Comparison of ENCODE assay signal across 11 cellular contexts in genomic region chr11:128336203-128336602, GRCh38.
A peak's percentile ranks its signal among the peaks of the same experiment; 100 is the strongest.
DNase-seq lines count a peak whose midpoint lies in the region; TF ChIP-seq lines count a peak whose summit lies in the region.
"Had no signal": no experiment of that assay in that cellular context is flagged by ENCODE, and none has a peak within 500 bp of the region (broad histone marks: within the 10 kb centered on the region; RNA-seq: fewer than 3 reads in every experiment).

No MANE protein-coding gene starts in this region.

- H3K9ac ChIP-seq in liver (ENCODE audit: low read depth in 1 of 2, low read length in 2 of 2): no peak overlapping the region
- no peak overlapping the region for H3K9ac ChIP-seq in Karpas-422 (ENCODE audit: low read length)

- DNase-seq in DMS53 (lab: John Stamatoyannopoulos, UW) (peak; percentile 30), DMS53 treated with DMSO at 0.1 percent for 48 hours (lab: John Stamatoyannopoulos, UW; ENCODE audit: unreplicated experiment) (no peak), chondrocyte (ENCODE audit: low spot score) (no peak), type B pancreatic cell (ENCODE audit: extremely low spot score, unreplicated experiment) (peak; percentile 73), NCI-H69 (lab: John Stamatoyannopoulos, UW) (no peak), Karpas-422 (no peak)
- no peak for DNase-seq in activated CD4-positive, alpha-beta T cell treated with anti-CD3 and anti-CD28 coated beads for 48 hours
- DNase-seq: central memory CD4-positive, alpha-beta T cell; immature natural killer cell had no signal

- no peaks in the 10 kb centered on the region for H3K36me3 ChIP-seq in liver (ENCODE audit: control insufficient read depth in 4 of 4, insufficient read depth in 3 of 4, low read depth in 1 of 4, low read length in 3 of 4)
- no peaks in the 10 kb centered on the region for H3K36me3 ChIP-seq in Karpas-422 (ENCODE audit: insufficient read depth, low read length)

- WGBS in liver: 71% methylated on average over 6 of the region's 6 CpGs

- peak in 1 of 2 donors; percentile 9 for TF ChIP-seq RAD21 in liver (IDR thresholded peaks at IDR 0.05)

- TF ChIP-seq CTCF in chondrocyte (IDR thresholded peaks at IDR 0.05) (no peak), liver (IDR thresholded peaks at IDR 0.05; ENCODE audit: low read depth, low read length, missing input control) (no peak), type B pancreatic cell (conservative IDR thresholded peaks at IDR 0.05) (no peak)

- peak overlapping the region; percentile 28 for H3K27ac ChIP-seq in liver (ENCODE audit: low read depth in 1 of 2, low read length in 2 of 2)
- H3K27ac ChIP-seq in Karpas-422 (ENCODE audit: low read length): no peak overlapping the region
- H3K27ac ChIP-seq: 22Rv1 had no signal

- H4K20me1 ChIP-seq in Karpas-422 (ENCODE audit: insufficient read depth, low read depth, low read length): no peaks in the 10 kb centered on the region

- H3K4me1 ChIP-seq in liver (ENCODE audit: control insufficient read depth in 4 of 4, insufficient read depth in 4 of 4, low read length in 3 of 4) (peaks cover 0 to 4% (median 0%) of the 10 kb centered on the region in 4 donors), Karpas-422 (ENCODE audit: low read length) (no peaks in the 10 kb centered on the region)

- H3K9me3 ChIP-seq in liver (ENCODE audit: control insufficient read depth in 4 of 4, low read length in 3 of 4) (no peaks in the 10 kb centered on the region), Karpas-422 (ENCODE audit: low read length) (no peaks in the 10 kb centered on the region)

- H3K27ac Mint-ChIP-seq in chondrocyte (ENCODE audit: unreplicated experiment) (peak overlapping the region; percentile 60), type B pancreatic cell (no peak overlapping the region)

- no peaks in the 10 kb centered on the region for H3K36me3 Mint-ChIP-seq in chondrocyte (ENCODE audit: low read depth)
- H3K36me3 Mint-ChIP-seq in type B pancreatic cell: no peaks in the 10 kb centered on the region
- H3K36me3 Mint-ChIP-seq: immature natural killer cell had no signal

- H3K4me3 Mint-ChIP-seq in chondrocyte (ENCODE audit: unreplicated experiment) (no peak overlapping the region), type B pancreatic cell (peak overlapping the region; percentile 8)
- H3K4me3 Mint-ChIP-seq: immature natural killer cell had no signal

- H3K9me2 ChIP-seq in Karpas-422 (replicated peaks; ENCODE audit: insufficient read depth, low read length): no peaks in the 10 kb centered on the region

- H3K4me1 Mint-ChIP-seq in chondrocyte (ENCODE audit: low read depth) (peaks cover 23% of the 10 kb centered on the region), type B pancreatic cell (ENCODE audit: unreplicated experiment) (peaks cover 37% of the 10 kb centered on the region)

- H3K9me3 Mint-ChIP-seq in chondrocyte (ENCODE audit: low read depth) (no peaks in the 10 kb centered on the region), type B pancreatic cell (no peaks in the 10 kb centered on the region)
- H3K9me3 Mint-ChIP-seq: immature natural killer cell had no signal

- H2AFZ ChIP-seq in Karpas-422 (ENCODE audit: low read length): no peak overlapping the region

- H3K27me3 ChIP-seq in liver (ENCODE audit: control insufficient read depth in 4 of 4, insufficient read depth in 4 of 4, low read length in 3 of 4) (no peaks in the 10 kb centered on the region), Karpas-422 (ENCODE audit: low read length) (no peaks in the 10 kb centered on the region)

- H3K27me3 Mint-ChIP-seq in chondrocyte (ENCODE audit: low read depth) (no peaks in the 10 kb centered on the region), type B pancreatic cell (peaks cover 9% of the 10 kb centered on the region)

- H3K79me2 ChIP-seq in Karpas-422 (ENCODE audit: low read length): no peaks in the 10 kb centered on the region

- no peak overlapping the region for H3K4me2 ChIP-seq in Karpas-422 (ENCODE audit: low read depth, low read length, poor library complexity, severe bottlenecking)

- no peak overlapping the region for H3K4me3 ChIP-seq in liver (ENCODE audit: low read depth in 1 of 3, low read length in 3 of 3)
- H3K4me3 ChIP-seq in Karpas-422 (ENCODE audit: low read length): no peak overlapping the region

TF ChIP-seq in liver, 16 proteins besides CTCF, POLR2A, EP300 and RAD21:
- TF ChIP-seq HNF4A (conservative IDR thresholded peaks at IDR 0.05): no peak
- no peak for TF ChIP-seq RXRA (IDR thresholded peaks at IDR 0.05)
- TF ChIP-seq NR2F2 (IDR thresholded peaks at IDR 0.05): peak; percentile 90

Comparison
In these comparisons a context has a peak if more than half of its experiments do, and no peak if none do; other contexts are left out.
1. DNase-seq: peak in DMS53 (single experiment) and type B pancreatic cell (single experiment); none in DMS53 treated with DMSO at 0.1 percent for 48 hours (single experiment), chondrocyte (single experiment), NCI-H69 (single experiment), Karpas-422 (single experiment) and activated CD4-positive, alpha-beta T cell treated with anti-CD3 and anti-CD28 coated beads for 48 hours (single experiment).